Comparison of ENCODE assay signal across 1 cellular context in the genomic region with DNA sequence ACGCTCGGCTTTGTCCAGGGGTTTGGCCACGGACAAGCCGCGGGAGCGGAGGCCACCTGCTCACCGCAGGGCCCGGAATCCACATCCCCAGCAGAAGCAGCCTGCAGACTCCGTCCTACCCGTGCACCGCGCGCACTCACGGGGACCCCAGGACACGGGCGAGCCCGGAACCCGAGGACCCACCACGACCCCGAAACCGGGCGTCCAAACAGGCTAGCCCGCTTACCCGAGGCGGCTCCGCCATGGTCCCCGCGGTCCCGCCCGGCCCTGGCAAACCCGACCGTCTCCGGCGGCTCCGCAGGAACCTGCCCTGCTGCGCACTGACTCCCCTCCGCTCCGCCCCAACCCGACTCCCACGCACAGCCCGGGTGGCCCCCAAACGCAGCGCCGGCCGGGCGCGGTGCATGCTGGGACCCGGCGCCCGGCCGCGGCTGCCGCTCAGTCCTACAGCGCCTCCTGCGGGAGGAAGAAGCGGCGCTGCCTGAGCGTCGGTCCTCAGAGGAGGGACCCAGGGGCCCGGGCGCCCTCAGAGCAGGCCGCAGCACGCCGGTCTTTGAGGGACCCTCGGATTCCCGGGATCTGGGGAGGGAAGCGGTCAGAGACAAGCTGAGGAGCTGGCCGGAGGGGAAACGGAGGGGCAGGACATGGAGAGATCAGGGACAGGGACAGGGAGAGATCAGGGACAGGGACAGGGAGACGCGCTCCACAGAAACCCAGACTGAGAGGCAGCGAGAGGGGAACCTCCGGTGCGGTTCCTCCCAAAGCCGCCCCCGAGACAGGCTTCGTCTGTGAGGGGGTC.
A peak's percentile ranks its signal among the peaks of the same experiment; 100 is the strongest.
TF ChIP-seq lines count a peak whose summit lies in the region.

ZNF786 (minus strand) TSS at position 322 of the 799 bp plus-strand sequence; CDS start at position 244, 78 bp downstream.

TF ChIP-seq in WTC11, 78 proteins besides CTCF, POLR2A, EP300 and RAD21 (continued from another document and continues in another):
- TF ChIP-seq RORB (CRISPR knock-in tag; IDR thresholded peaks at IDR 0.05) (no peak), PRRX2 (CRISPR knock-in tag; IDR thresholded peaks at IDR 0.05) (peak; percentile 56; the same call in 1 of the 2 replicates), MLX (CRISPR knock-in tag; IDR thresholded peaks at IDR 0.05) (no peak), ZNF512 (CRISPR knock-in tag; IDR thresholded peaks at IDR 0.05; ENCODE audit: borderline replicate concordance) (no peak), ZBTB21 (CRISPR knock-in tag; IDR thresholded peaks at IDR 0.05; ENCODE audit: borderline replicate concordance) (no peak; the same call in 1 of the 2 replicates), KAT7 (CRISPR knock-in tag; IDR thresholded peaks at IDR 0.05; ENCODE audit: borderline replicate concordance) (0 out of 2 replicates have a peak, but pooled peaks have one; percentile 15), E2F4 (CRISPR knock-in tag; IDR thresholded peaks at IDR 0.05; ENCODE audit: borderline replicate concordance, low read depth) (no peak; the same call in 1 of the 2 replicates), NFYB (CRISPR knock-in tag; conservative IDR thresholded peaks at IDR 0.05; ENCODE audit: low read depth) (no peak), GRHL2 (CRISPR knock-in tag; IDR thresholded peaks at IDR 0.05; ENCODE audit: insufficient replicate concordance, severe bottlenecking) (no peak), FOXK1 (CRISPR knock-in tag; IDR thresholded peaks at IDR 0.05) (peak; percentile 20; the same call in 1 of the 2 replicates), E2F5 (CRISPR knock-in tag; IDR thresholded peaks at IDR 0.05) (no peak), ELF4 (CRISPR knock-in tag; IDR thresholded peaks at IDR 0.05; ENCODE audit: low read depth) (no peak), TEAD4 (CRISPR knock-in tag; IDR thresholded peaks at IDR 0.05) (no peak), ZNF121 (CRISPR knock-in tag; IDR thresholded peaks at IDR 0.05) (no peak), E2F1 (CRISPR knock-in tag; IDR thresholded peaks at IDR 0.05) (peak; percentile 50), TEAD1 (CRISPR knock-in tag; IDR thresholded peaks at IDR 0.05) (peak; percentile 50), FOXJ3 (CRISPR knock-in tag; IDR thresholded peaks at IDR 0.05; ENCODE audit: borderline replicate concordance) (no peak), NR2C2 (CRISPR knock-in tag; IDR thresholded peaks at IDR 0.05) (no peak), ZNF317 (CRISPR knock-in tag; IDR thresholded peaks at IDR 0.05; ENCODE audit: borderline replicate concordance, low read depth) (no peak), AR (CRISPR knock-in tag; IDR thresholded peaks at IDR 0.05) (no peak), ZNF138 (CRISPR knock-in tag; conservative IDR thresholded peaks at IDR 0.05) (peak; percentile 84), IRF1 (CRISPR knock-in tag; IDR thresholded peaks at IDR 0.05) (no peak), ZNF232 (CRISPR knock-in tag; IDR thresholded peaks at IDR 0.05) (no peak), MYBL2 (CRISPR knock-in tag; IDR thresholded peaks at IDR 0.05) (peak; percentile 73; the same call in 1 of the 2 replicates), JAZF1 (CRISPR knock-in tag; IDR thresholded peaks at IDR 0.05) (no peak), FOXP1 (CRISPR knock-in tag; IDR thresholded peaks at IDR 0.05; ENCODE audit: borderline replicate concordance) (peak; percentile 31), TP53 (CRISPR knock-in tag; IDR thresholded peaks at IDR 0.05) (no peak), ZNF671 (CRISPR knock-in tag; IDR thresholded peaks at IDR 0.05) (no peak)
- TF ChIP-seq, protein P1, sequence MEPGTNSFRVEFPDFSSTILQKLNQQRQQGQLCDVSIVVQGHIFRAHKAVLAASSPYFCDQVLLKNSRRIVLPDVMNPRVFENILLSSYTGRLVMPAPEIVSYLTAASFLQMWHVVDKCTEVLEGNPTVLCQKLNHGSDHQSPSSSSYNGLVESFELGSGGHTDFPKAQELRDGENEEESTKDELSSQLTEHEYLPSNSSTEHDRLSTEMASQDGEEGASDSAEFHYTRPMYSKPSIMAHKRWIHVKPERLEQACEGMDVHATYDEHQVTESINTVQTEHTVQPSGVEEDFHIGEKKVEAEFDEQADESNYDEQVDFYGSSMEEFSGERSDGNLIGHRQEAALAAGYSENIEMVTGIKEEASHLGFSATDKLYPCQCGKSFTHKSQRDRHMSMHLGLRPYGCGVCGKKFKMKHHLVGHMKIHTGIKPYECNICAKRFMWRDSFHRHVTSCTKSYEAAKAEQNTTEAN (CRISPR knock-in tag; IDR thresholded peaks at IDR 0.05): peak; percentile 37; the same call in 1 of the 2 replicates
- TF ChIP-seq, protein P2, sequence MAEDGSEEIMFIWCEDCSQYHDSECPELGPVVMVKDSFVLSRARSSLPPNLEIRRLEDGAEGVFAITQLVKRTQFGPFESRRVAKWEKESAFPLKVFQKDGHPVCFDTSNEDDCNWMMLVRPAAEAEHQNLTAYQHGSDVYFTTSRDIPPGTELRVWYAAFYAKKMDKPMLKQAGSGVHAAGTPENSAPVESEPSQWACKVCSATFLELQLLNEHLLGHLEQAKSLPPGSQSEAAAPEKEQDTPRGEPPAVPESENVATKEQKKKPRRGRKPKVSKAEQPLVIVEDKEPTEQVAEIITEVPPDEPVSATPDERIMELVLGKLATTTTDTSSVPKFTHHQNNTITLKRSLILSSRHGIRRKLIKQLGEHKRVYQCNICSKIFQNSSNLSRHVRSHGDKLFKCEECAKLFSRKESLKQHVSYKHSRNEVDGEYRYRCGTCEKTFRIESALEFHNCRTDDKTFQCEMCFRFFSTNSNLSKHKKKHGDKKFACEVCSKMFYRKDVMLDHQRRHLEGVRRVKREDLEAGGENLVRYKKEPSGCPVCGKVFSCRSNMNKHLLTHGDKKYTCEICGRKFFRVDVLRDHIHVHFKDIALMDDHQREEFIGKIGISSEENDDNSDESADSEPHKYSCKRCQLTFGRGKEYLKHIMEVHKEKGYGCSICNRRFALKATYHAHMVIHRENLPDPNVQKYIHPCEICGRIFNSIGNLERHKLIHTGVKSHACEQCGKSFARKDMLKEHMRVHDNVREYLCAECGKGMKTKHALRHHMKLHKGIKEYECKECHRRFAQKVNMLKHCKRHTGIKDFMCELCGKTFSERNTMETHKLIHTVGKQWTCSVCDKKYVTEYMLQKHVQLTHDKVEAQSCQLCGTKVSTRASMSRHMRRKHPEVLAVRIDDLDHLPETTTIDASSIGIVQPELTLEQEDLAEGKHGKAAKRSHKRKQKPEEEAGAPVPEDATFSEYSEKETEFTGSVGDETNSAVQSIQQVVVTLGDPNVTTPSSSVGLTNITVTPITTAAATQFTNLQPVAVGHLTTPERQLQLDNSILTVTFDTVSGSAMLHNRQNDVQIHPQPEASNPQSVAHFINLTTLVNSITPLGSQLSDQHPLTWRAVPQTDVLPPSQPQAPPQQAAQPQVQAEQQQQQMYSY (CRISPR knock-in tag; IDR thresholded peaks at IDR 0.05): no peak
- TF ChIP-seq, protein P3, sequence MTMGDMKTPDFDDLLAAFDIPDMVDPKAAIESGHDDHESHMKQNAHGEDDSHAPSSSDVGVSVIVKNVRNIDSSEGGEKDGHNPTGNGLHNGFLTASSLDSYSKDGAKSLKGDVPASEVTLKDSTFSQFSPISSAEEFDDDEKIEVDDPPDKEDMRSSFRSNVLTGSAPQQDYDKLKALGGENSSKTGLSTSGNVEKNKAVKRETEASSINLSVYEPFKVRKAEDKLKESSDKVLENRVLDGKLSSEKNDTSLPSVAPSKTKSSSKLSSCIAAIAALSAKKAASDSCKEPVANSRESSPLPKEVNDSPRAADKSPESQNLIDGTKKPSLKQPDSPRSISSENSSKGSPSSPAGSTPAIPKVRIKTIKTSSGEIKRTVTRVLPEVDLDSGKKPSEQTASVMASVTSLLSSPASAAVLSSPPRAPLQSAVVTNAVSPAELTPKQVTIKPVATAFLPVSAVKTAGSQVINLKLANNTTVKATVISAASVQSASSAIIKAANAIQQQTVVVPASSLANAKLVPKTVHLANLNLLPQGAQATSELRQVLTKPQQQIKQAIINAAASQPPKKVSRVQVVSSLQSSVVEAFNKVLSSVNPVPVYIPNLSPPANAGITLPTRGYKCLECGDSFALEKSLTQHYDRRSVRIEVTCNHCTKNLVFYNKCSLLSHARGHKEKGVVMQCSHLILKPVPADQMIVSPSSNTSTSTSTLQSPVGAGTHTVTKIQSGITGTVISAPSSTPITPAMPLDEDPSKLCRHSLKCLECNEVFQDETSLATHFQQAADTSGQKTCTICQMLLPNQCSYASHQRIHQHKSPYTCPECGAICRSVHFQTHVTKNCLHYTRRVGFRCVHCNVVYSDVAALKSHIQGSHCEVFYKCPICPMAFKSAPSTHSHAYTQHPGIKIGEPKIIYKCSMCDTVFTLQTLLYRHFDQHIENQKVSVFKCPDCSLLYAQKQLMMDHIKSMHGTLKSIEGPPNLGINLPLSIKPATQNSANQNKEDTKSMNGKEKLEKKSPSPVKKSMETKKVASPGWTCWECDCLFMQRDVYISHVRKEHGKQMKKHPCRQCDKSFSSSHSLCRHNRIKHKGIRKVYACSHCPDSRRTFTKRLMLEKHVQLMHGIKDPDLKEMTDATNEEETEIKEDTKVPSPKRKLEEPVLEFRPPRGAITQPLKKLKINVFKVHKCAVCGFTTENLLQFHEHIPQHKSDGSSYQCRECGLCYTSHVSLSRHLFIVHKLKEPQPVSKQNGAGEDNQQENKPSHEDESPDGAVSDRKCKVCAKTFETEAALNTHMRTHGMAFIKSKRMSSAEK (CRISPR knock-in tag; IDR thresholded peaks at IDR 0.05; ENCODE audit: borderline replicate concordance): no peak
